ENCODE assay signal across 18 cellular contexts in the genomic region with DNA sequence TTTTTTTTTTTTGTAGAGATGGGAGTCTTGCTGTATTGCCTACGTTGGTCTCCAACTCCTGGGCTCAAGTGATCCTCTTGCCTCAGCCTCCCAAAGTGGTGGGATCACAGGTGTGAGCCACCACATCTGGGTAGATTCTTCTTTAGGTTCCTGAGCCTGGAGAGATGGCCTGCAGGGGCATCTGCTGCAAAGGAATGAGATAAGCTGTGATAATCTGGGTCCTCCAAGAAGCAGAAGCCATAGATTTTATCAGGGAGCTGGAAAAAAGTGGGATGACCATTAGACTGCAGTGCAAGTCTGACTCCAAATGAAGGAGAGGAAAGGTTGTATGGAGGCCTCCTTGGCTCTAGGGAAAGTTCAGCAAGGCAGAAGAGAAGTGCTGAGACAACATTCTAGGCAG.
"Had no signal": no experiment of that assay in that cellular context is flagged by ENCODE, and none has a peak within 500 bp of the region (broad histone marks: within the 10 kb centered on the region; RNA-seq: fewer than 3 reads in every experiment).

No MANE protein-coding gene starts in this region.

- H3K36me3 ChIP-seq: brain microvascular endothelial cell, colonic mucosa, gastroesophageal sphincter, heart left ventricle, left ventricle myocardium inferior, thyroid gland had no signal

- H3K4me3 ChIP-seq: colonic mucosa, gastroesophageal sphincter, heart left ventricle, left ventricle myocardium inferior, mucosa of descending colon, thyroid gland had no signal

- H3K79me2 ChIP-seq: parathyroid adenoma had no signal

- H3K9ac ChIP-seq: parathyroid adenoma had no signal

- H3K27me3 ChIP-seq: brain microvascular endothelial cell, colonic mucosa, heart left ventricle, thyroid gland had no signal

- DNase-seq: activated CD4-positive, alpha-beta T cell treated with anti-CD3 and anti-CD28 coated beads for 36 hours; activated CD4-positive, alpha-beta T cell treated with anti-CD3 and anti-CD28 coated beads, Interleukin-2, amount 50 U/mL, for 48 hours; activated naive CD4-positive, alpha-beta T cell treated with anti-CD3 and anti-CD28 coated beads, Interleukin-2, amount 10 ng/mL, durations not matched to agents 7 days and 5 days; activated naive CD8-positive, alpha-beta T cell treated with anti-CD3 and anti-CD28 coated beads, Interleukin-2, amount 50 U/mL, for 24 hours; anterior cingulate cortex; brain microvascular endothelial cell; colonic mucosa; heart left ventricle; left ventricle myocardium inferior; mucosa of descending colon; naive thymus-derived CD4-positive, alpha-beta T cell; stimulated activated naive B cell treated with anti-CD40 and anti-IgM and Interleukin-4, amounts not matched to agents 10 μg/mL and 1 μg/mL and 100 μg/mL, for 72 hours; T-cell; thyroid gland had no signal

- H3K4me1 ChIP-seq: colonic mucosa, gastroesophageal sphincter, left ventricle myocardium inferior, parathyroid adenoma, thyroid gland had no signal

- H2AFZ ChIP-seq: parathyroid adenoma had no signal

- H3K9me3 ChIP-seq: colonic mucosa, gastroesophageal sphincter, heart left ventricle, left ventricle myocardium inferior, mucosa of descending colon, thyroid gland had no signal

- ATAC-seq: gastroesophageal sphincter; heart left ventricle; mucosa of descending colon; naive thymus-derived CD4-positive, alpha-beta T cell; sciatic nerve; stimulated activated naive B cell treated with anti-CD40 and anti-IgM and Interleukin-4, amounts not matched to agents 10 μg/mL and 1 μg/mL and 100 μg/mL, for 72 hours; T-cell; WTC11 had no signal

- H3K27ac ChIP-seq: brain microvascular endothelial cell, colonic mucosa, gastroesophageal sphincter, heart left ventricle, left ventricle myocardium inferior, parathyroid adenoma, thyroid gland had no signal
